In genomic region chr20:6836821-6837374, GRCh38 we compare ENCODE assay signal across 32 cellular contexts.
"Had no signal": no experiment of that assay in that cellular context is flagged by ENCODE, and none has a peak within 500 bp of the region (broad histone marks: within the 10 kb centered on the region; RNA-seq: fewer than 3 reads in every experiment).

No MANE protein-coding gene starts in this region.

- H3K4me3 Mint-ChIP-seq: activated CD4-positive, alpha-beta memory T cell treated with anti-CD3 and anti-CD28 coated beads for 36 hours; activated CD4-positive, alpha-beta T cell treated with anti-CD3 and anti-CD28 coated beads for 36 hours; activated CD4-positive, alpha-beta T cell treated with anti-CD3 and anti-CD28 coated beads, Interleukin-2, amount 10 ng/mL, durations not matched to agents 24 days and 14 days; activated CD8-positive, alpha-beta memory T cell treated with anti-CD3 and anti-CD28 coated beads, Interleukin-2, amount 10 ng/mL, durations not matched to agents 7 days and 5 days; activated CD8-positive, alpha-beta T cell treated with anti-CD3 and anti-CD28 coated beads, Interleukin-2, amount 10 ng/mL, durations not matched to agents 7 days and 5 days; activated naive CD4-positive, alpha-beta T cell treated with anti-CD3 and anti-CD28 coated beads for 36 hours; activated naive CD4-positive, alpha-beta T cell treated with anti-CD3 and anti-CD28 coated beads, Interleukin-2, amount 50 U/mL, for 24 hours; activated naive CD8-positive, alpha-beta T cell treated with anti-CD3 and anti-CD28 coated beads for 36 hours; activated naive CD8-positive, alpha-beta T cell treated with anti-CD3 and anti-CD28 coated beads, Interleukin-2, amount 50 U/mL, for 24 hours; activated T-helper 1 cell treated with anti-CD3 and anti-CD28 coated beads, Interleukin-12 subunit alpha, Interleukin-12 subunit beta, Interleukin-2, Interleukin-4 antibody, amounts not matched to agents 30 ng/mL and 10 ng/mL and 1 ng/mL, durations not matched to agents 14 hours and 24 hours and 36 hours; T-helper 17 cell; T-helper 2 cell treated with Interferon-gamma antibody and Interleukin-4, amounts not matched to agents 5 μg/mL and 100 μg/mL, for 36 hours had no signal

- H3K4me1 Mint-ChIP-seq: activated CD4-positive, alpha-beta T cell treated with anti-CD3 and anti-CD28 coated beads for 36 hours; activated CD4-positive, alpha-beta T cell treated with anti-CD3 and anti-CD28 coated beads, Interleukin-2, amount 10 ng/mL, durations not matched to agents 24 days and 14 days; activated CD8-positive, alpha-beta memory T cell treated with anti-CD3 and anti-CD28 coated beads, Interleukin-2, amount 10 ng/mL, durations not matched to agents 7 days and 5 days; activated naive CD4-positive, alpha-beta T cell treated with anti-CD3 and anti-CD28 coated beads, Interleukin-2, amount 50 U/mL, for 24 hours; activated naive CD8-positive, alpha-beta T cell treated with anti-CD3 and anti-CD28 coated beads for 36 hours; activated naive CD8-positive, alpha-beta T cell treated with anti-CD3 and anti-CD28 coated beads, Interleukin-2, amount 50 U/mL, for 24 hours; T-helper 17 cell had no signal

- H3K27ac ChIP-seq: adrenal gland, body of pancreas, WERI-Rb-1 had no signal

- H3K27me3 Mint-ChIP-seq: activated CD4-positive, alpha-beta memory T cell treated with anti-CD3 and anti-CD28 coated beads for 36 hours; activated CD4-positive, alpha-beta T cell treated with anti-CD3 and anti-CD28 coated beads, Interleukin-2, amount 10 ng/mL, durations not matched to agents 24 days and 14 days; activated CD8-positive, alpha-beta memory T cell treated with anti-CD3 and anti-CD28 coated beads, Interleukin-2, amount 10 ng/mL, durations not matched to agents 7 days and 5 days; activated naive CD4-positive, alpha-beta T cell treated with anti-CD3 and anti-CD28 coated beads, Interleukin-2, amount 50 U/mL, for 24 hours; activated naive CD8-positive, alpha-beta T cell treated with anti-CD3 and anti-CD28 coated beads for 36 hours; activated naive CD8-positive, alpha-beta T cell treated with anti-CD3 and anti-CD28 coated beads, Interleukin-2, amount 50 U/mL, for 24 hours; T-helper 17 cell had no signal

- H3K4me3 ChIP-seq: adrenal gland, body of pancreas had no signal

- H3K36me3 ChIP-seq: adrenal gland, WERI-Rb-1 had no signal

- H3K27ac Mint-ChIP-seq: activated CD4-positive, alpha-beta memory T cell treated with anti-CD3 and anti-CD28 coated beads for 36 hours; activated CD4-positive, alpha-beta T cell treated with anti-CD3 and anti-CD28 coated beads for 36 hours; activated CD4-positive, alpha-beta T cell treated with anti-CD3 and anti-CD28 coated beads, Interleukin-2, amount 10 ng/mL, durations not matched to agents 24 days and 14 days; activated CD8-positive, alpha-beta memory T cell treated with anti-CD3 and anti-CD28 coated beads, Interleukin-2, amount 10 ng/mL, durations not matched to agents 7 days and 5 days; activated CD8-positive, alpha-beta T cell treated with anti-CD3 and anti-CD28 coated beads, Interleukin-2, amount 10 ng/mL, durations not matched to agents 7 days and 5 days; activated naive CD4-positive, alpha-beta T cell treated with anti-CD3 and anti-CD28 coated beads for 36 hours; activated naive CD4-positive, alpha-beta T cell treated with anti-CD3 and anti-CD28 coated beads, Interleukin-2, amount 50 U/mL, for 24 hours; activated naive CD8-positive, alpha-beta T cell treated with anti-CD3 and anti-CD28 coated beads for 36 hours; activated naive CD8-positive, alpha-beta T cell treated with anti-CD3 and anti-CD28 coated beads, Interleukin-2, amount 50 U/mL, for 24 hours; activated T-helper 1 cell treated with anti-CD3 and anti-CD28 coated beads, Interleukin-12 subunit alpha, Interleukin-12 subunit beta, Interleukin-2, Interleukin-4 antibody, amounts not matched to agents 30 ng/mL and 10 ng/mL and 1 ng/mL, durations not matched to agents 14 hours and 24 hours and 36 hours; activated T-helper 2 cell treated with anti-CD3 and anti-CD28 coated beads, Interferon-gamma antibody, Interleukin-2, Interleukin-4, amounts not matched to agents 10 μg/mL and 5 μg/mL and 100 μg/mL, durations not matched to agents 14 hours and 24 hours and 36 hours; T-helper 17 cell; T-helper 2 cell treated with Interferon-gamma antibody and Interleukin-4, amounts not matched to agents 5 μg/mL and 100 μg/mL, for 36 hours had no signal

- H3K36me3 Mint-ChIP-seq: activated CD4-positive, alpha-beta memory T cell treated with anti-CD3 and anti-CD28 coated beads for 36 hours; activated CD8-positive, alpha-beta memory T cell treated with anti-CD3 and anti-CD28 coated beads, Interleukin-2, amount 10 ng/mL, durations not matched to agents 7 days and 5 days; activated naive CD4-positive, alpha-beta T cell treated with anti-CD3 and anti-CD28 coated beads, Interleukin-2, amount 50 U/mL, for 24 hours; activated naive CD8-positive, alpha-beta T cell treated with anti-CD3 and anti-CD28 coated beads for 36 hours had no signal

- H3K9me3 Mint-ChIP-seq: activated CD4-positive, alpha-beta memory T cell treated with anti-CD3 and anti-CD28 coated beads for 36 hours; activated CD4-positive, alpha-beta T cell treated with anti-CD3 and anti-CD28 coated beads, Interleukin-2, amount 10 ng/mL, durations not matched to agents 24 days and 14 days; activated naive CD4-positive, alpha-beta T cell treated with anti-CD3 and anti-CD28 coated beads for 36 hours; activated naive CD4-positive, alpha-beta T cell treated with anti-CD3 and anti-CD28 coated beads, Interleukin-2, amount 50 U/mL, for 24 hours; activated naive CD8-positive, alpha-beta T cell treated with anti-CD3 and anti-CD28 coated beads for 36 hours; activated naive CD8-positive, alpha-beta T cell treated with anti-CD3 and anti-CD28 coated beads, Interleukin-2, amount 50 U/mL, for 24 hours; activated T-helper 2 cell treated with anti-CD3 and anti-CD28 coated beads, Interferon-gamma antibody, Interleukin-2, Interleukin-4, amounts not matched to agents 10 μg/mL and 5 μg/mL and 100 μg/mL, durations not matched to agents 14 hours and 24 hours and 36 hours; T-helper 2 cell treated with Interferon-gamma antibody and Interleukin-4, amounts not matched to agents 5 μg/mL and 100 μg/mL, for 36 hours had no signal

- H3K4me1 ChIP-seq: adrenal gland, body of pancreas had no signal

- H3K9me3 ChIP-seq: adrenal gland, body of pancreas had no signal

- H3K27me3 ChIP-seq: body of pancreas had no signal

- ATAC-seq: activated CD4-positive, alpha-beta T cell treated with anti-CD3 and anti-CD28 coated beads for 36 hours; activated CD8-positive, alpha-beta memory T cell treated with anti-CD3 and anti-CD28 coated beads, Interleukin-2, amount 10 ng/mL, durations not matched to agents 7 days and 5 days; activated CD8-positive, alpha-beta T cell treated with anti-CD3 and anti-CD28 coated beads, Interleukin-2, amount 10 ng/mL, durations not matched to agents 7 days and 5 days; activated naive CD8-positive, alpha-beta T cell treated with anti-CD3 and anti-CD28 coated beads, Interleukin-2, amount 50 U/mL, for 24 hours; body of pancreas; esophagus mucosa; T-helper 17 cell had no signal

- DNase-seq: activated CD4-positive, alpha-beta memory T cell treated with anti-CD3 and anti-CD28 coated beads for 36 hours; activated CD4-positive, alpha-beta T cell treated with anti-CD3 and anti-CD28 coated beads for 36 hours; activated CD4-positive, alpha-beta T cell treated with anti-CD3 and anti-CD28 coated beads, Interleukin-2, amount 10 ng/mL, durations not matched to agents 24 days and 14 days; activated CD4-positive, CD25-positive, alpha-beta regulatory T cell; activated CD4-positive, CD25-positive, alpha-beta regulatory T cell treated with anti-CD3 and anti-CD28 coated beads, Interleukin-2, amount 50 U/mL, for 72 hours; activated CD8-positive, alpha-beta memory T cell treated with anti-CD3 and anti-CD28 coated beads, Interleukin-2, amount 10 ng/mL, durations not matched to agents 7 days and 5 days; activated CD8-positive, alpha-beta memory T cell treated with anti-CD3 and anti-CD28 coated beads, Interleukin-2, amount 50 U/mL, for 4 hours; activated CD8-positive, alpha-beta T cell treated with anti-CD3 and anti-CD28 coated beads, Interleukin-2, amount 10 ng/mL, durations not matched to agents 7 days and 5 days; activated effector memory CD4-positive, alpha-beta T cell treated with anti-CD3 and anti-CD28 coated beads, Interleukin-2, amount 50 U/mL, for 16 hours; activated naive CD4-positive, alpha-beta T cell treated with anti-CD3 and anti-CD28 coated beads for 36 hours; activated naive CD8-positive, alpha-beta T cell treated with anti-CD3 and anti-CD28 coated beads for 36 hours; activated naive CD8-positive, alpha-beta T cell treated with anti-CD3 and anti-CD28 coated beads, Interleukin-2, amount 50 U/mL, for 24 hours; activated T-cell treated with anti-CD3 and anti-CD28 coated beads, Interleukin-2, amount 50 U/mL, for 1 hour; activated T-cell treated with anti-CD3 and anti-CD28 coated beads, Interleukin-2, amount 50 U/mL, for 48 hours; adrenal gland; amygdala; aorta; body of pancreas; caudate nucleus; cortex of kidney; effector CD8-positive, alpha-beta T cell; foreskin fibroblast; head of caudate nucleus; T-helper 1 cell; T-helper 17 cell; T1000; WERI-Rb-1 had no signal
